Comparison of ENCODE assay signal across 1 cellular context in genomic region chr6:160667854-160668481, GRCh38.
TF ChIP-seq lines count a peak whose summit lies in the region.

No MANE protein-coding gene starts in this region.

TF ChIP-seq in HCT116, 20 proteins besides CTCF, POLR2A, EP300 and RAD21:
- TF ChIP-seq CEBPB (IDR thresholded peaks at IDR 0.05; ENCODE audit: low read depth) (no peak), YY1 (IDR thresholded peaks at IDR 0.05; ENCODE audit: extremely low read depth, insufficient replicate concordance, low read depth, low read length) (no peak), SRF (IDR thresholded peaks at IDR 0.05; ENCODE audit: low read depth) (no peak), EGR1 (IDR thresholded peaks at IDR 0.05; ENCODE audit: low read depth) (no peak), ELF1 (IDR thresholded peaks at IDR 0.05; ENCODE audit: borderline replicate concordance, low read depth) (no peak), MAX (IDR thresholded peaks at IDR 0.05) (no peak), ZBTB33 (IDR thresholded peaks at IDR 0.05; ENCODE audit: extremely low read depth, insufficient replicate concordance, low read length) (no peak), ZNF274 (IDR thresholded peaks at IDR 0.05; ENCODE audit: low read depth, low read length) (no peak), EZH2 (IDR thresholded peaks at IDR 0.05) (no peak), POLR2AphosphoS5 (IDR thresholded peaks at IDR 0.05; ENCODE audit: low read depth, low read length) (no peak), EZH2phosphoT487 (IDR thresholded peaks at IDR 0.05; ENCODE audit: borderline replicate concordance) (no peak), ZFX (IDR thresholded peaks at IDR 0.05) (no peak), SIN3A (IDR thresholded peaks at IDR 0.05; ENCODE audit: low read depth) (no peak), FOSL1 (IDR thresholded peaks at IDR 0.05; ENCODE audit: low read depth) (no peak), TCF7L2 (IDR thresholded peaks at IDR 0.05; ENCODE audit: borderline replicate concordance, extremely low read depth, insufficient read depth, insufficient read length) (no peak), REST (IDR thresholded peaks at IDR 0.05; ENCODE audit: low read depth) (no peak), SP1 (IDR thresholded peaks at IDR 0.05; ENCODE audit: low read depth) (no peak), CBX3 (IDR thresholded peaks at IDR 0.05; ENCODE audit: low read depth) (no peak), ATF3 (IDR thresholded peaks at IDR 0.05) (no peak), JUND (IDR thresholded peaks at IDR 0.05) (no peak)
